Comparison of ENCODE assay signal across 16 cellular contexts in genomic region chr10:98246911-98247820, GRCh38. TPM values are rescaled to one million over a fixed set of nuclear protein-coding genes. Genes with fewer than 3 reads are reported as not detected.
DNase-seq lines count a peak whose midpoint lies in the region; TF ChIP-seq lines count a peak whose summit lies in the region.
"Had no signal": no experiment of that assay in that cellular context is flagged by ENCODE, and none has a peak within 500 bp of the region (broad histone marks: within the 10 kb centered on the region; RNA-seq: fewer than 3 reads in every experiment).

No MANE protein-coding gene starts in this region.

- no peaks in the 10 kb centered on the region for H3K27me3 ChIP-seq in ovary
- H3K27me3 ChIP-seq: heart right ventricle, vagina had no signal

- no peaks in the 10 kb centered on the region for H3K4me1 ChIP-seq in ovary (ENCODE audit: insufficient read depth)
- H3K4me1 ChIP-seq: heart right ventricle, vagina had no signal

- H3K4me3 Mint-ChIP-seq in IgD-negative memory B cell (no peak overlapping the region), neural crest cell (peak overlapping the region; percentile 33)

- no peak for TF ChIP-seq EP300 in ovary (IDR thresholded peaks at IDR 0.05)

- no peak overlapping the region for H3K4me3 ChIP-seq in ovary
- H3K4me3 ChIP-seq: GM12878, heart right ventricle, skin epidermis, vagina had no signal

- no peaks in the 10 kb centered on the region for H3K9me3 ChIP-seq in ovary
- H3K9me3 ChIP-seq: heart right ventricle, vagina had no signal

- no peak for TF ChIP-seq POLR2A in ovary (IDR thresholded peaks at IDR 0.05)

- H3K36me3 Mint-ChIP-seq in IgD-negative memory B cell (peaks cover 17% of the 10 kb centered on the region), neural crest cell (ENCODE audit: low read depth) (peaks cover 5% of the 10 kb centered on the region)

- H3K27ac Mint-ChIP-seq in IgD-negative memory B cell (peak overlapping the region in 2 of 3 donors; percentile 16 to 59), neural crest cell (ENCODE audit: unreplicated experiment) (peak overlapping the region; percentile 81)

- no peaks in the 10 kb centered on the region for H3K36me3 ChIP-seq in ovary

- H3K27ac ChIP-seq in caudate nucleus (ENCODE audit: low read depth, low read length), result no peak overlapping the region
- no peak overlapping the region for H3K27ac ChIP-seq in ovary
- H3K27ac ChIP-seq: heart right ventricle, vagina had no signal

- intact Hi-C loops in ovary (cut with DNase I), result loop anchor here in 3 of 4 donors (5.0 to 10.0 kb wide), 3 partner anchors 55 to 60 kb away; no protein-coding TSS in a partner anchor

- DNase-seq in AG20443 (ENCODE audit: low spot score) (peak; percentile 74), epidermal melanocyte (ENCODE audit: insufficient read length, low spot score) (peak; percentile 74), neural crest cell (ENCODE audit: low read depth, low spot score) (no peak), caudate nucleus (lab: John Stamatoyannopoulos, UW) (no peak), T1000 (lab: John Stamatoyannopoulos, UW) (no peak), ovary (no peak)
- DNase-seq in stimulated activated CD4-positive, alpha-beta T cell treated with anti-CD3 and anti-CD28 coated beads, Interleukin-2, amount 100 ng/mL, for 24 hours, result no peak
- DNase-seq: activated gamma-delta T cell, cortex of kidney, heart right ventricle, mammary epithelial cell, NCI-H524 had no signal

- 36 to 47% (median 36%) methylated on average over 6 of the region's 6 CpGs for WGBS in ovary, 3 donors

- H3K27me3 Mint-ChIP-seq in IgD-negative memory B cell (no peaks in the 10 kb centered on the region), neural crest cell (ENCODE audit: low read depth) (no peaks in the 10 kb centered on the region)

- TF ChIP-seq CTCF in neural crest cell (conservative IDR thresholded peaks at IDR 0.05) (no peak), ovary (IDR thresholded peaks at IDR 0.05) (no peak)

- H3K9me3 Mint-ChIP-seq in IgD-negative memory B cell, result no peaks in the 10 kb centered on the region
- no peaks in the 10 kb centered on the region for H3K9me3 Mint-ChIP-seq in neural crest cell

- H3K4me1 Mint-ChIP-seq in IgD-negative memory B cell, result no peaks in the 10 kb centered on the region
- H3K4me1 Mint-ChIP-seq in neural crest cell, result peaks cover 54% of the 10 kb centered on the region

RNA-seq across cellular contexts. Expression of gene LOXL4, which starts 20.8 kb away (rescaled TPM):
- polyA plus RNA-seq in IgD-negative memory B cell, result 0.08 TPM
- total RNA-seq in neural crest cell, result 1.5 and 1.7 TPM in 2 replicates
- total RNA-seq in ovary, result 10 to 100 TPM in 2 of 7 donors, 1 to 10 TPM in 5; 5.1 to 13.7 (median 8.2) TPM
- 10 to 100 TPM in 1 of 2 donors, 1 to 10 TPM in 1; 5.7 to 32.9 TPM for polyA plus RNA-seq in ovary
- polyA plus RNA-seq: mammary epithelial cell had no signal

Comparison
In these comparisons a context has a peak if more than half of its experiments do, and no peak if none do; other contexts are left out.
1. DNase-seq: peak in AG20443 (single experiment) and epidermal melanocyte (single experiment); none in neural crest cell (single experiment), stimulated activated CD4-positive, alpha-beta T cell treated with anti-CD3 and anti-CD28 coated beads, Interleukin-2, amount 100 ng/mL, for 24 hours (0 of 2), caudate nucleus (0 of 61), T1000 (single experiment) and ovary (0 of 5).